In the genomic region with DNA sequence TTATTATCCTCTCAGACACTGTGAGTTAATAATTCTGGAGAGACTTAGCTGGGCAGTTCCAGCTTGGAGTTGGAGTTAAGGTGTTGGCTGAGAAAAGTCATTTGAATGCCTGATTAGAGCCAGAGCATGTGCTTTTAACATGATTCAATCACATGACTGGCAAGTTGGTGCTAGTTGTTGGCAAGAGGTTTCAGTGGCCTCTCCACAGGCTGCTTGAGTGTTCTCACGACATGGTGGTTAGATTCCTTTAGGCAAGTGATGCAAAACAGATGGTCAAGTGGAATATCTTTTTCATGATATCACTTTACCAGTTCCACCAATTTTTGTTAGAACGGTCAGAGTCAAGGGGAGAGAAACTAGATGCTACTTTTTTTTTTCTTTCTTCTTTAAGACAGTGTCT, we compare ENCODE assay signal across 9 cellular contexts.
A peak's percentile ranks its signal among the peaks of the same experiment; 100 is the strongest.
DNase-seq lines count a peak whose midpoint lies in the region; ATAC-seq and TF ChIP-seq lines count a peak whose summit lies in the region.
"Had no signal": no experiment of that assay in that cellular context is flagged by ENCODE, and none has a peak within 500 bp of the region (broad histone marks: within the 10 kb centered on the region; RNA-seq: fewer than 3 reads in every experiment).

No MANE protein-coding gene starts in this region.

- H3K9me3 ChIP-seq in SJCRH30 (replicated peaks) (no peaks in the 10 kb centered on the region; the same call in 1 of the 2 replicates), fibroblast of lung (ENCODE audit: control insufficient read depth, insufficient read depth, low read depth, low read length) (no peaks in the 10 kb centered on the region)

- no peak overlapping the region for H3K4me3 Mint-ChIP-seq in activated CD8-positive, alpha-beta memory T cell treated with anti-CD3 and anti-CD28 coated beads, Interleukin-2, amount 10 ng/mL, durations not matched to agents 7 days and 5 days
- H3K4me3 Mint-ChIP-seq: activated naive CD8-positive, alpha-beta T cell treated with anti-CD3 and anti-CD28 coated beads, Interleukin-2, amount 50 U/mL, for 24 hours had no signal

- H4K20me1 ChIP-seq in fibroblast of lung (ENCODE audit: control insufficient read depth, extremely low read depth, insufficient read depth, low read length), result no peaks in the 10 kb centered on the region

- H3K4me1 Mint-ChIP-seq in activated CD8-positive, alpha-beta memory T cell treated with anti-CD3 and anti-CD28 coated beads, Interleukin-2, amount 10 ng/mL, durations not matched to agents 7 days and 5 days, result no peaks in the 10 kb centered on the region
- H3K4me1 Mint-ChIP-seq: activated naive CD8-positive, alpha-beta T cell treated with anti-CD3 and anti-CD28 coated beads, Interleukin-2, amount 50 U/mL, for 24 hours had no signal

- DNase-seq in H4 (ENCODE audit: low spot score) (peak; percentile 84), SJCRH30 (peak; percentile 12 to 20), fibroblast of lung (ENCODE audit: low read depth in 2 of 2) (peak; percentile 94 to 100), skeletal muscle cell (ENCODE audit: low read depth) (peak; percentile 88)
- no peak for DNase-seq in stimulated activated CD4-positive, alpha-beta T cell treated with anti-CD3 and anti-CD28 coated beads, Interleukin-15, amount 100 ng/mL, for 24 hours
- DNase-seq in activated CD8-positive, alpha-beta memory T cell treated with anti-CD3 and anti-CD28 coated beads, Interleukin-2, amount 10 ng/mL, durations not matched to agents 7 days and 5 days, result no peak
- DNase-seq: activated naive CD8-positive, alpha-beta T cell treated with anti-CD3 and anti-CD28 coated beads, Interleukin-2, amount 50 U/mL, for 24 hours had no signal

- no peak overlapping the region for H3K9ac ChIP-seq in fibroblast of lung (ENCODE audit: insufficient read depth, low read length)

- no peaks in the 10 kb centered on the region for H3K9me3 Mint-ChIP-seq in activated CD8-positive, alpha-beta memory T cell treated with anti-CD3 and anti-CD28 coated beads, Interleukin-2, amount 10 ng/mL, durations not matched to agents 7 days and 5 days (ENCODE audit: low read depth)

- no peaks in the 10 kb centered on the region for H3K27me3 Mint-ChIP-seq in activated CD8-positive, alpha-beta memory T cell treated with anti-CD3 and anti-CD28 coated beads, Interleukin-2, amount 10 ng/mL, durations not matched to agents 7 days and 5 days

- H2AFZ ChIP-seq in fibroblast of lung (ENCODE audit: low read length), result no peak overlapping the region

- no peaks in the 10 kb centered on the region for H3K36me3 Mint-ChIP-seq in activated CD8-positive, alpha-beta memory T cell treated with anti-CD3 and anti-CD28 coated beads, Interleukin-2, amount 10 ng/mL, durations not matched to agents 7 days and 5 days

- no peak overlapping the region for H3K27ac Mint-ChIP-seq in activated CD8-positive, alpha-beta memory T cell treated with anti-CD3 and anti-CD28 coated beads, Interleukin-2, amount 10 ng/mL, durations not matched to agents 7 days and 5 days
- H3K27ac Mint-ChIP-seq: activated naive CD8-positive, alpha-beta T cell treated with anti-CD3 and anti-CD28 coated beads, Interleukin-2, amount 50 U/mL, for 24 hours had no signal

- no peak for ATAC-seq in HG03196 (IDR thresholded peaks at IDR 0.05; ENCODE audit: unreplicated experiment)
- ATAC-seq in activated CD8-positive, alpha-beta memory T cell treated with anti-CD3 and anti-CD28 coated beads, Interleukin-2, amount 10 ng/mL, durations not matched to agents 7 days and 5 days, result no peak
- ATAC-seq: activated naive CD8-positive, alpha-beta T cell treated with anti-CD3 and anti-CD28 coated beads, Interleukin-2, amount 50 U/mL, for 24 hours had no signal

- H3K4me3 ChIP-seq in SJCRH30, result no peak overlapping the region
- H3K4me3 ChIP-seq in fibroblast of lung (replicated peaks in 1 of 4; ENCODE audit: control extremely low read depth in 1 of 4, insufficient read depth in 1 of 4, low read depth in 3 of 4, low read length in 4 of 4), result no peak overlapping the region
- no peak overlapping the region for H3K4me3 ChIP-seq in skeletal muscle cell (ENCODE audit: low read depth, low read length)

- H3K36me3 ChIP-seq in SJCRH30, result no peaks in the 10 kb centered on the region
- no peaks in the 10 kb centered on the region for H3K36me3 ChIP-seq in fibroblast of lung (ENCODE audit: control insufficient read depth, insufficient read depth, low read length)

- TF ChIP-seq CTCF in fibroblast of lung (conservative IDR thresholded peaks at IDR 0.05 in 1 of 2, IDR thresholded peaks at IDR 0.05 in 1 of 2; ENCODE audit: low read depth in 1 of 2, low read length in 2 of 2), result no peak

- H3K27ac ChIP-seq in SJCRH30 (no peak overlapping the region), fibroblast of lung (ENCODE audit: insufficient read depth, low read length) (peak overlapping the region; percentile 64)
- H3K27ac ChIP-seq: VCaP had no signal

- no peaks in the 10 kb centered on the region for H3K79me2 ChIP-seq in fibroblast of lung (ENCODE audit: control insufficient read depth, insufficient read depth, low read length)

- CTCF ChIA-PET in activated CD8-positive, alpha-beta memory T cell treated with anti-CD3 and anti-CD28 coated beads, Interleukin-2, amount 10 ng/mL, durations not matched to agents 7 days and 5 days (lab: Charles Lee), result no interaction called here

- no peak overlapping the region for H3K4me2 ChIP-seq in fibroblast of lung (ENCODE audit: extremely low read depth, insufficient read depth, low read length)

- H3K27me3 ChIP-seq in SJCRH30 (no peaks in the 10 kb centered on the region), fibroblast of lung (ENCODE audit: control insufficient read depth, insufficient read depth, low read length) (no peaks in the 10 kb centered on the region)

- H3K4me1 ChIP-seq in SJCRH30 (no peaks in the 10 kb centered on the region; the same call in 1 of the 2 replicates), fibroblast of lung (ENCODE audit: control insufficient read depth, extremely low read depth, insufficient read depth, low read length) (peaks cover 22% of the 10 kb centered on the region)

Comparison
In these comparisons a context has a peak if more than half of its experiments do, and no peak if none do; other contexts are left out.
1. DNase-seq: peak in H4 (single experiment), SJCRH30 (2 of 2), fibroblast of lung (2 of 2) and skeletal muscle cell (single experiment); none in stimulated activated CD4-positive, alpha-beta T cell treated with anti-CD3 and anti-CD28 coated beads, Interleukin-15, amount 100 ng/mL, for 24 hours (single experiment) and activated CD8-positive, alpha-beta memory T cell treated with anti-CD3 and anti-CD28 coated beads, Interleukin-2, amount 10 ng/mL, durations not matched to agents 7 days and 5 days (single experiment).